30 cellular contexts compared by ENCODE assay signal in the genomic region with DNA sequence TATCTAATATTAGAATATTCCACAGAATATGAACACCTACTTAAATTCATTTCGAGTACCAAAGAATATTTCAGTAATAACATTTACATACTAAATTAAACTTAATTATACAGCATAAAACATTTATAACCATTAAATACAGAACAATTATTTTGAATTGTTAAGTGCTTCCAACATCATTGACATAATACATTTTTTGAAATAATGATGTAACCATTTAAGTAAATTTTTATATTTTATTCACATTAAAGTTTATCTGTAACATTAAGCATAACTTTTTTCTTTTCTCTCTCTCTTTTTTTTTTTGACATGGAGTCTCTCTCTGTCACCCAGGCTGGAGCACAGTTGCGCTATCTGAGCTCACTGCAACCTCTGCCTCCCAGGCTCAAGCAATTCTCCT. TPM values are rescaled to one million over a fixed set of nuclear protein-coding genes. Genes with fewer than 3 reads are reported as not detected.
"Had no signal": no experiment of that assay in that cellular context is flagged by ENCODE, and none has a peak within 500 bp of the region (broad histone marks: within the 10 kb centered on the region; RNA-seq: fewer than 3 reads in every experiment).

No MANE protein-coding gene starts in this region.

- DNase-seq: naive thymus-derived CD8-positive, alpha-beta T cell; nephron progenitor cell; nucleus accumbens; posterior cingulate gyrus; psoas muscle; right cardiac atrium; spleen; stimulated activated CD4-positive, alpha-beta T cell treated with anti-CD3 and anti-CD28 coated beads, Interleukin-12 subunit alpha, Interleukin-12 subunit beta, amount 100 ng/mL, for 4 hours; stimulated activated CD4-positive, alpha-beta T cell treated with anti-CD3 and anti-CD28 coated beads, Interleukin-1b, Interleukin-23, amount 100 ng/mL, for 48 hours; stimulated activated CD4-positive, alpha-beta T cell treated with anti-CD3 and anti-CD28 coated beads, Interleukin-4, amount 100 ng/mL, for 1 hour; stimulated activated CD4-positive, alpha-beta T cell treated with anti-CD3 and anti-CD28 coated beads, Interleukin-4, amount 100 ng/mL, for 4 hours; stimulated activated CD8-positive, alpha-beta memory T cell treated with anti-CD3 and anti-CD28 coated beads, Interleukin-4, amount 100 ng/mL, for 48 hours; stimulated activated naive CD4-positive, alpha-beta T cell; stimulated activated naive CD8-positive, alpha-beta T cell treated with anti-CD3 and anti-CD28 coated beads, Interleukin-15, amount 100 ng/mL, for 72 hours; stimulated activated naive CD8-positive, alpha-beta T cell treated with anti-CD3 and anti-CD28 coated beads, Interleukin-15, Interleukin-2, amounts not matched to agents 100 U/mL and 50 U/mL, for 24 hours; testis; tibial artery; transverse colon; upper lobe of right lung; uterus had no signal

- H3K9me3 ChIP-seq: neutrophil, psoas muscle, spleen, testis, tibial artery, transverse colon, upper lobe of right lung, uterus had no signal

- H3K27ac ChIP-seq: neutrophil, parathyroid adenoma, psoas muscle, skin epidermis, spleen, suprapubic skin, testis, tibial artery, transverse colon, upper lobe of right lung, uterus had no signal

- H3K36me3 ChIP-seq: neutrophil, spleen, suprapubic skin, tibial artery, transverse colon, upper lobe of right lung, uterus had no signal

- ATAC-seq: naive thymus-derived CD8-positive, alpha-beta T cell; natural killer cell treated with Interleukin-12 subunit alpha and Interleukin-12 subunit beta and Interleukin-15 and Interleukin-18, amount 100 ng/mL, for 72 hours; psoas muscle; right cardiac atrium; sciatic nerve; stimulated activated memory B cell treated with anti-CD40 and anti-IgM and Interleukin-4, amounts not matched to agents 10 μg/mL and 1 μg/mL and 100 μg/mL, for 72 hours; stimulated activated naive CD8-positive, alpha-beta T cell treated with anti-CD3 and anti-CD28 coated beads, Interleukin-15, amount 100 ng/mL, for 72 hours; stimulated activated naive CD8-positive, alpha-beta T cell treated with anti-CD3 and anti-CD28 coated beads, Interleukin-15, Interleukin-2, amounts not matched to agents 100 U/mL and 50 U/mL, for 24 hours; upper lobe of right lung had no signal

- H3K27me3 ChIP-seq: neutrophil, spleen, suprapubic skin, testis, tibial artery, transverse colon, upper lobe of right lung, uterus had no signal

- H3K4me1 ChIP-seq: parathyroid adenoma, psoas muscle, spleen, suprapubic skin, testis, transverse colon, upper lobe of right lung, uterus had no signal

- H3K4me3 ChIP-seq: psoas muscle, skin epidermis, smooth muscle cell, spleen, suprapubic skin, testis, tibial artery, transverse colon, upper lobe of right lung, uterus had no signal

RNA-seq across cellular contexts. Expression of gene FUT9, which starts 44.5 kb away (rescaled TPM):
- total RNA-seq: naive thymus-derived CD8-positive, alpha-beta T cell; natural killer cell treated with Interleukin-12 subunit alpha and Interleukin-12 subunit beta and Interleukin-15 and Interleukin-18, amount 100 ng/mL, for 72 hours; omental fat pad; osteocyte; psoas muscle; right cardiac atrium; spleen; upper lobe of right lung had no signal
